ENCODE assay signal across 1 cellular context in the genomic region with DNA sequence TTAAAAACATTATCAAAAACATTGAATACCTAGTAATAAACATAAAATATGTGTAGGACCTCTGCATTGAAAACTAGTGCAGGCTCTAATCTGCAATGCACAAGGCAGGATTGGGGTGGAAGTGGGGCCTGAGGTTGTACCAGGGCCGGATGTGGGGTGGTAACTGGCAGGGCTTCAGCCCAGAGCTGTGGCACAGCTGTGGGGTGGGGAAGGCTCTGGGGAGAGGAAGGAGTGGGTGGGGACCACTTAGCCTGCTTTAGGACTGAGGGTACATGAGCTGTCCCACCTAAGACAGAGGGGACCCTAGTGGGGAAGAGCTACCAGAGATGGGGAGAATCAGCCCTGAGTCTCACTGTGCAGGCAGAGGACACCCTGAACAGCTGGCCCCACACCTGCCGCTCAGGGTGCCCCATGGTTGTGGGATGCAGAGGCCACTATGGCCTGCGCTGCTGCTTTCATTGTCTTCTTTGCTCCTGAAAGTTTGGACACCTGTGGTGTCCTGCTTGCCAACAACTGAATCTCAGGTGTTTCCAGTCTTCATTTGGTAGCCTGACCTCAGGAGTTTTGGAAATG.
TF ChIP-seq lines count a peak whose summit lies in the region.

No MANE protein-coding gene starts in this region.

TF ChIP-seq in GM23338, 12 proteins besides CTCF, POLR2A, EP300 and RAD21 (continued from another document):
- TF ChIP-seq, protein P1, sequence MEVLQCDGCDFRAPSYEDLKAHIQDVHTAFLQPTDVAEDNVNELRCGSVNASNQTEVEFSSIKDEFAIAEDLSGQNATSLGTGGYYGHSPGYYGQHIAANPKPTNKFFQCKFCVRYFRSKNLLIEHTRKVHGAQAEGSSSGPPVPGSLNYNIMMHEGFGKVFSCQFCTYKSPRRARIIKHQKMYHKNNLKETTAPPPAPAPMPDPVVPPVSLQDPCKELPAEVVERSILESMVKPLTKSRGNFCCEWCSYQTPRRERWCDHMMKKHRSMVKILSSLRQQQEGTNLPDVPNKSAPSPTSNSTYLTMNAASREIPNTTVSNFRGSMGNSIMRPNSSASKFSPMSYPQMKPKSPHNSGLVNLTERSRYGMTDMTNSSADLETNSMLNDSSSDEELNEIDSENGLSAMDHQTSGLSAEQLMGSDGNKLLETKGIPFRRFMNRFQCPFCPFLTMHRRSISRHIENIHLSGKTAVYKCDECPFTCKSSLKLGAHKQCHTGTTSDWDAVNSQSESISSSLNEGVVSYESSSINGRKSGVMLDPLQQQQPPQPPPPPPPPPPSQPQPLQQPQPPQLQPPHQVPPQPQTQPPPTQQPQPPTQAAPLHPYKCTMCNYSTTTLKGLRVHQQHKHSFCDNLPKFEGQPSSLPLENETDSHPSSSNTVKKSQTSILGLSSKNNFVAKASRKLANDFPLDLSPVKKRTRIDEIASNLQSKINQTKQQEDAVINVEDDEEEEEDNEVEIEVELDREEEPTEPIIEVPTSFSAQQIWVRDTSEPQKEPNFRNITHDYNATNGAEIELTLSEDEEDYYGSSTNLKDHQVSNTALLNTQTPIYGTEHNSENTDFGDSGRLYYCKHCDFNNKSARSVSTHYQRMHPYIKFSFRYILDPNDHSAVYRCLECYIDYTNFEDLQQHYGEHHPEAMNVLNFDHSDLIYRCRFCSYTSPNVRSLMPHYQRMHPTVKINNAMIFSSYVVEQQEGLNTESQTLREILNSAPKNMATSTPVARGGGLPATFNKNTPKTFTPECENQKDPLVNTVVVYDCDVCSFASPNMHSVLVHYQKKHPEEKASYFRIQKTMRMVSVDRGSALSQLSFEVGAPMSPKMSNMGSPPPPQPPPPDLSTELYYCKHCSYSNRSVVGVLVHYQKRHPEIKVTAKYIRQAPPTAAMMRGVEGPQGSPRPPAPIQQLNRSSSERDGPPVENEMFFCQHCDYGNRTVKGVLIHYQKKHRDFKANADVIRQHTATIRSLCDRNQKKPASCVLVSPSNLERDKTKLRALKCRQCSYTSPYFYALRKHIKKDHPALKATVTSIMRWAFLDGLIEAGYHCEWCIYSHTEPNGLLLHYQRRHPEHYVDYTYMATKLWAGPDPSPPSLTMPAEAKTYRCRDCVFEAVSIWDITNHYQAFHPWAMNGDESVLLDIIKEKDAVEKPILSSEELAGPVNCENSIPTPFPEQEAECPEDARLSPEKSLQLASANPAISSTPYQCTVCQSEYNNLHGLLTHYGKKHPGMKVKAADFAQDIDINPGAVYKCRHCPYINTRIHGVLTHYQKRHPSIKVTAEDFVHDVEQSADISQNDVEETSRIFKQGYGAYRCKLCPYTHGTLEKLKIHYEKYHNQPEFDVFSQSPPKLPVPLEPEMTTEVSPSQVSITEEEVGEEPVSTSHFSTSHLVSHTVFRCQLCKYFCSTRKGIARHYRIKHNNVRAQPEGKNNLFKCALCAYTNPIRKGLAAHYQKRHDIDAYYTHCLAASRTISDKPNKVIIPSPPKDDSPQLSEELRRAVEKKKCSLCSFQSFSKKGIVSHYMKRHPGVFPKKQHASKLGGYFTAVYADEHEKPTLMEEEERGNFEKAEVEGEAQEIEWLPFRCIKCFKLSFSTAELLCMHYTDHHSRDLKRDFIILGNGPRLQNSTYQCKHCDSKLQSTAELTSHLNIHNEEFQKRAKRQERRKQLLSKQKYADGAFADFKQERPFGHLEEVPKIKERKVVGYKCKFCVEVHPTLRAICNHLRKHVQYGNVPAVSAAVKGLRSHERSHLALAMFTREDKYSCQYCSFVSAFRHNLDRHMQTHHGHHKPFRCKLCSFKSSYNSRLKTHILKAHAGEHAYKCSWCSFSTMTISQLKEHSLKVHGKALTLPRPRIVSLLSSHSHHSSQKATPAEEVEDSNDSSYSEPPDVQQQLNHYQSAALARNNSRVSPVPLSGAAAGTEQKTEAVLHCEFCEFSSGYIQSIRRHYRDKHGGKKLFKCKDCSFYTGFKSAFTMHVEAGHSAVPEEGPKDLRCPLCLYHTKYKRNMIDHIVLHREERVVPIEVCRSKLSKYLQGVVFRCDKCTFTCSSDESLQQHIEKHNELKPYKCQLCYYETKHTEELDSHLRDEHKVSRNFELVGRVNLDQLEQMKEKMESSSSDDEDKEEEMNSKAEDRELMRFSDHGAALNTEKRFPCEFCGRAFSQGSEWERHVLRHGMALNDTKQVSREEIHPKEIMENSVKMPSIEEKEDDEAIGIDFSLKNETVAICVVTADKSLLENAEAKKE (CRISPR knock-in tag; IDR thresholded peaks at IDR 0.05), result no peak
